In genomic region chr5:140557136-140557805, GRCh38 we compare ENCODE assay signal across 9 cellular contexts. TPM values are rescaled to one million over a fixed set of nuclear protein-coding genes. Genes with fewer than 3 reads are reported as not detected.
DNase-seq lines count a peak whose midpoint lies in the region; ATAC-seq, FAIRE-seq and TF ChIP-seq lines count a peak whose summit lies in the region.
"Had no signal": no experiment of that assay in that cellular context is flagged by ENCODE, and none has a peak within 500 bp of the region (broad histone marks: within the 10 kb centered on the region; RNA-seq: fewer than 3 reads in every experiment).

SRA1 (minus strand) TSS chr5:140557473; CDS start chr5:140557452, 21 bp downstream.

- H3K9ac ChIP-seq in kidney (ENCODE audit: low read length in 2 of 2): peak within 1 kb of the TSS; percentile 85 to 92

- peak within 1 kb of the TSS; percentile 85 to 95 for H3K27ac ChIP-seq in kidney (ENCODE audit: low read depth in 2 of 2, low read length in 2 of 2)

- FAIRE-seq in kidney (lab: Jason Lieb, UNC): no peak
- FAIRE-seq: TTC549 had no signal

- DNase-seq in AG09319 (ENCODE audit: extremely low read depth, low read depth): peak; percentile 73
- peak; percentile 92 for DNase-seq in NCI-H226
- DNase-seq in cerebellar cortex (ENCODE audit: low spot score): peak; percentile 94
- peak; percentile 97 for DNase-seq in kidney
- peak; percentile 58 to 77 for DNase-seq in stimulated activated CD4-positive, alpha-beta T cell treated with anti-CD3 and anti-CD28 coated beads, Interleukin-15, amount 100 ng/mL, for 1 hour (ENCODE audit: low read depth in 1 of 2, low spot score in 1 of 2)

- peaks cover 10 to 17% of the 10 kb centered on the region in 2 donors for H3K4me1 ChIP-seq in kidney (ENCODE audit: control insufficient read depth in 1 of 2, insufficient read depth in 1 of 2, low read depth in 1 of 2, low read length in 2 of 2)

- H3K9me3 ChIP-seq in kidney (ENCODE audit: control insufficient read depth in 1 of 2, low read length in 2 of 2): no peaks in the 10 kb centered on the region

- intact Hi-C loops in kidney (cut with DNase I): no loop called here

- no peaks in the 10 kb centered on the region for H3K36me3 ChIP-seq in kidney (ENCODE audit: control insufficient read depth in 1 of 2, insufficient read depth in 2 of 2, low read length in 2 of 2)

- TF ChIP-seq CTCF in AG09319 (IDR thresholded peaks at IDR 0.05; ENCODE audit: low read depth, low read length): no peak
- TF ChIP-seq CTCF in kidney (IDR thresholded peaks at IDR 0.05; ENCODE audit: borderline replicate concordance, extremely low read depth, insufficient read depth): no peak

- ATAC-seq in GM19023 (IDR thresholded peaks at IDR 0.05; ENCODE audit: unreplicated experiment): peak; percentile 95
- peak; percentile 94 for ATAC-seq in HG03196 (IDR thresholded peaks at IDR 0.05; ENCODE audit: unreplicated experiment)
- peak; percentile 92 for ATAC-seq in activated CD4-positive, CD25-positive, alpha-beta regulatory T cell treated with anti-CD3 and anti-CD28 coated beads, Interleukin-2, amount 50 U/mL, for 24 hours

- peak within 1 kb of the TSS; percentile 74 to 81 for H3K4me3 ChIP-seq in kidney (ENCODE audit: low read length in 2 of 2)

RNA-seq across cellular contexts. Expression of gene SRA1, which starts in this region (rescaled TPM):
- 31.3 TPM for total RNA-seq in kidney
- polyA plus RNA-seq in kidney (ENCODE audit: insufficient read depth, low read depth, low replicate concordance): 52.4 TPM

Comparison
In these comparisons a context has a peak if more than half of its experiments do, and no peak if none do; other contexts are left out.
1. Peak in every context shown above with its lines: DNase-seq, ATAC-seq, H3K4me3 ChIP-seq and H3K27ac ChIP-seq.